20 cellular contexts compared by ENCODE assay signal in genomic region chr4:26208237-26208985, GRCh38.
"Had no signal": no experiment of that assay in that cellular context is flagged by ENCODE, and none has a peak within 500 bp of the region (broad histone marks: within the 10 kb centered on the region; RNA-seq: fewer than 3 reads in every experiment).

No MANE protein-coding gene starts in this region.

- ATAC-seq: activated T-cell treated with anti-CD3 and anti-CD28 coated beads, Interleukin-2, amount 50 U/mL, for 4 hours; gastroesophageal sphincter; left cardiac atrium; natural killer cell had no signal

- DNase-seq: activated CD4-positive, alpha-beta T cell treated with anti-CD3 and anti-CD28 coated beads, Interleukin-2, amount 50 U/mL, for 1 hour; activated CD8-positive, alpha-beta memory T cell treated with anti-CD3 and anti-CD28 coated beads, Interleukin-2, amount 50 U/mL, for 4 hours; activated naive CD4-positive, alpha-beta T cell treated with anti-CD3 and anti-CD28 coated beads for 36 hours; activated T-cell treated with anti-CD3 and anti-CD28 coated beads, Interleukin-2, amount 50 U/mL, for 4 hours; brain microvascular endothelial cell; erythroblast; left cardiac atrium; mesendoderm; natural killer cell; retina; spleen; stimulated activated CD8-positive, alpha-beta memory T cell treated with anti-CD3 and anti-CD28 coated beads, Interleukin-4, amount 100 ng/mL, for 48 hours; stimulated activated naive CD4-positive, alpha-beta T cell; T-helper 1 cell; uterus had no signal

- H3K9me3 ChIP-seq: gastroesophageal sphincter, spleen, tibial nerve, uterus had no signal

- H3K36me3 Mint-ChIP-seq: natural killer cell had no signal

- H3K4me3 ChIP-seq: coronary artery, gastroesophageal sphincter, spleen, tibial nerve, uterus had no signal

- H3K4me3 Mint-ChIP-seq: activated naive CD4-positive, alpha-beta T cell treated with anti-CD3 and anti-CD28 coated beads for 36 hours; activated T-cell treated with anti-CD3 and anti-CD28 coated beads, Interleukin-2, amount 50 U/mL, for 4 hours; central memory CD8-positive, alpha-beta T cell; natural killer cell had no signal

- H3K27me3 ChIP-seq: brain microvascular endothelial cell, tibial nerve, uterus had no signal

- H3K27ac Mint-ChIP-seq: activated naive CD4-positive, alpha-beta T cell treated with anti-CD3 and anti-CD28 coated beads for 36 hours; natural killer cell had no signal

- H3K36me3 ChIP-seq: brain microvascular endothelial cell, gastroesophageal sphincter, spleen, tibial nerve, uterus had no signal

- FAIRE-seq: endometrium had no signal

- H3K9me3 Mint-ChIP-seq: activated naive CD4-positive, alpha-beta T cell treated with anti-CD3 and anti-CD28 coated beads for 36 hours; activated T-cell treated with anti-CD3 and anti-CD28 coated beads, Interleukin-2, amount 50 U/mL, for 4 hours; central memory CD8-positive, alpha-beta T cell; natural killer cell had no signal

- H3K27ac ChIP-seq: brain microvascular endothelial cell, coronary artery, gastroesophageal sphincter, spleen, tibial nerve, uterus had no signal
